In the genomic region with DNA sequence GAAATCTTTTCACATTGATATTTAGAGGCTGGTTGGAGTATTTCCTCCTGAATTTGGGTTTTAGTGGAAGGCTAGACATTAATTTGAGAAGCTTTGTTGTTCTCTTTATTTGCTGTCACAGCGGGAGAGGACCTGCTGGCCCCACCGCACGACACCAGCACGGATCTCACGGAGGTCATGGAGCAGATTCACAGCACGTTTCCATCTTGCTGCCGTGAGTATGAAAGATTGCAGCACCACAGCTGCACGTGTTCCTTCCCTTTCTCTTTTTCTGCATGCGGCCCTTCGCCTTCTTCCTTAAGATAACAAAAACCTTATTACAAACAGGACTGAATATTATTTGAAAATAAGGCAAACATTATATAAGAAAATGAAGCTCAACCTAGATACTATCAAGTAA, we compare ENCODE assay signal across 14 cellular contexts.
"Had no signal": no experiment of that assay in that cellular context is flagged by ENCODE, and none has a peak within 500 bp of the region (broad histone marks: within the 10 kb centered on the region; RNA-seq: fewer than 3 reads in every experiment).

No MANE protein-coding gene starts in this region.

- ATAC-seq: left lobe of liver; pancreas; stimulated activated memory B cell treated with anti-CD40 and anti-IgM and Interleukin-4, amounts not matched to agents 10 μg/mL and 1 μg/mL and 100 μg/mL, for 72 hours; WTC11 had no signal

- H3K4me3 ChIP-seq: ascending aorta, cardiac muscle cell, hepatocyte, pancreas, sigmoid colon had no signal

- DNase-seq: activated CD4-positive, alpha-beta memory T cell treated with anti-CD3 and anti-CD28 coated beads, Interleukin-2, amount 10 ng/mL, durations not matched to agents 7 days and 5 days; activated CD4-positive, alpha-beta T cell treated with anti-CD3 and anti-CD28 coated beads for 4 hours; activated naive CD4-positive, alpha-beta T cell treated with anti-CD3 and anti-CD28 coated beads, Interleukin-2, amount 10 ng/mL, durations not matched to agents 7 days and 5 days; activated T-cell treated with anti-CD3 and anti-CD28 coated beads, Interleukin-2, amount 50 U/mL, for 24 hours; islet precursor cell; pancreas; sigmoid colon; stimulated activated CD4-positive, alpha-beta T cell treated with anti-CD3 and anti-CD28 coated beads, Interleukin-2, amount 100 ng/mL, for 48 hours had no signal
